ENCODE assay signal across 8 cellular contexts in genomic region chr3:168096210-168096795, GRCh38. TPM values are rescaled to one million over a fixed set of nuclear protein-coding genes. Genes with fewer than 3 reads are reported as not detected.
A peak's percentile ranks its signal among the peaks of the same experiment; 100 is the strongest.
DNase-seq lines count a peak whose midpoint lies in the region; ATAC-seq and TF ChIP-seq lines count a peak whose summit lies in the region.

No MANE protein-coding gene starts in this region.

- TF ChIP-seq CTCF in Caco-2 (IDR thresholded peaks at IDR 0.05; ENCODE audit: insufficient read depth in 1 of 2, low read depth in 1 of 2, low read length in 1 of 2, severe bottlenecking in 1 of 2, unreplicated experiment in 1 of 2), result no peak
- TF ChIP-seq CTCF in fibroblast of mammary gland (conservative IDR thresholded peaks at IDR 0.05; ENCODE audit: control insufficient read depth, insufficient read depth, low read depth, low read length), result no peak

- H3K27me3 Mint-ChIP-seq in Caco-2 (ENCODE audit: insufficient read depth, unreplicated experiment) (no peaks in the 10 kb centered on the region), naive B cell (no peaks in the 10 kb centered on the region)

- intact Hi-C loops in Caco-2 (cut with micrococcal nuclease; ENCODE audit: unreplicated experiment), result no loop called here
- intact Hi-C loops in aorta (cut with DNase I), result loop anchor here (5.0 to 10.0 kb wide), 3 partner anchors 44 to 1668 kb away; partner anchors contain the start of genes ACTRT3 (in 1 of the 2) and TERC (in 1 of the 2)

- H3K9me3 Mint-ChIP-seq in Caco-2 (ENCODE audit: unreplicated experiment) (no peaks in the 10 kb centered on the region), naive B cell (peaks cover 0 to 4% (median 0%) of the 10 kb centered on the region in 7 donors)

- ATAC-seq in GM19324 (IDR thresholded peaks at IDR 0.05; ENCODE audit: low FRiP score, unreplicated experiment) (peak; percentile 0), HG03439 (IDR thresholded peaks at IDR 0.05; ENCODE audit: unreplicated experiment) (peak; percentile 6), naive B cell (ENCODE audit: low read depth in 2 of 2) (peak; percentile 26 to 32), aorta (ENCODE audit: low FRiP score) (peak; percentile 79)

- WGBS in aorta, 2 donors, result 0 to 1% methylated on average over 18 of the region's 18 CpGs

- H3K9me3 ChIP-seq in Caco-2 (no peaks in the 10 kb centered on the region), aorta (ENCODE audit: control insufficient read depth, low read length) (no peaks in the 10 kb centered on the region)

- peak overlapping the region; percentile 88 for H3K4me3 Mint-ChIP-seq in Caco-2 (ENCODE audit: unreplicated experiment)
- H3K4me3 Mint-ChIP-seq in naive B cell, result peak overlapping the region; percentile 88 to 99 (median 95)

- H3K4me1 Mint-ChIP-seq in Caco-2 (ENCODE audit: low read depth, unreplicated experiment), result peaks cover 6% of the 10 kb centered on the region
- peaks cover 5 to 18% (median 8%) of the 10 kb centered on the region in 3 donors for H3K4me1 Mint-ChIP-seq in naive B cell

- H3K27ac ChIP-seq in aorta (ENCODE audit: low read depth in 1 of 2, low read length in 2 of 2), result peak overlapping the region in 1 of 2 donors; percentile 59

- no peaks in the 10 kb centered on the region for H3K27me3 ChIP-seq in Caco-2 (replicated peaks; ENCODE audit: control insufficient read depth, insufficient read depth, low read length)
- H3K27me3 ChIP-seq in aorta (ENCODE audit: control insufficient read depth in 1 of 2, insufficient read depth in 2 of 2, low read length in 1 of 2), result no peaks in the 10 kb centered on the region

- BruUV-seq in Caco-2 (replicated peaks; lab: Mats Ljungman, UMichigan), result no TSS peak

- H3K4me1 ChIP-seq in Caco-2 (peaks cover 20% of the 10 kb centered on the region), aorta (ENCODE audit: control insufficient read depth in 1 of 2, insufficient read depth in 2 of 2, low read length in 2 of 2) (peaks cover 0 to 3% of the 10 kb centered on the region in 2 donors)

- CTCF ChIA-PET in Caco-2 (lab: Charles Lee), result no interaction called here

- H3K36me3 Mint-ChIP-seq in Caco-2 (ENCODE audit: insufficient read depth, unreplicated experiment) (peaks cover 12% of the 10 kb centered on the region), naive B cell (no peaks in the 10 kb centered on the region)

- H3K27ac Mint-ChIP-seq in Caco-2 (ENCODE audit: unreplicated experiment), result peak overlapping the region; percentile 70
- H3K27ac Mint-ChIP-seq in naive B cell, result peak overlapping the region; percentile 84 to 99 (median 95)

- H3K4me3 ChIP-seq in Caco-2 (ENCODE audit: low read depth, low read length) (peak overlapping the region; percentile 86), fibroblast of mammary gland (ENCODE audit: control insufficient read depth, low read depth, low read length) (peak overlapping the region; percentile 72), aorta (ENCODE audit: low read length in 2 of 2) (peak overlapping the region; percentile 39 to 57)

- DNase-seq in Caco-2 (peak; percentile 62 to 79), NCI-H345 treated with DMSO at 0.1 percent for 48 hours (lab: John Stamatoyannopoulos, UW; ENCODE audit: unreplicated experiment) (peak; percentile 46), fibroblast of mammary gland (ENCODE audit: low read depth) (peak; percentile 91), naive B cell (no peak), aorta (peak; percentile 70 to 83)
- DNase-seq in activated CD4-positive, alpha-beta T cell treated with anti-CD3 and anti-CD28 coated beads, Interleukin-2, amount 50 U/mL, for 48 hours, result peak; percentile 1 to 19

- H3K36me3 ChIP-seq in Caco-2 (ENCODE audit: control insufficient read depth, insufficient read depth, low read length), result no peaks in the 10 kb centered on the region
- H3K36me3 ChIP-seq in aorta (ENCODE audit: control insufficient read depth in 1 of 2, insufficient read depth in 2 of 2, low read length in 1 of 2), result no peaks in the 10 kb centered on the region

- POLR2A ChIA-PET in Caco-2 (lab: Charles Lee), result interaction anchor here (0.6 kb wide), 1 partner anchor 328 kb away, joined by 3 read pairs; no protein-coding TSS in a partner anchor

RNA-seq across cellular contexts. Expression of gene GOLIM4, which starts 0.6 kb away (rescaled TPM):
- total RNA-seq in Caco-2 (2022) (17.4 and 19.4 TPM in 2 replicates), aorta (10 to 100 TPM; 44.6 to 48.8 TPM)
- polyA plus RNA-seq in naive B cell (ENCODE audit: low read depth in 6 of 6) (1 to 10 TPM in 5 of 6 donors, under 1 TPM in 1; 0.32 to 3.3 (median 1.9) TPM), aorta (10 to 100 TPM; 20.5 to 21.2 TPM)

Comparison
In these comparisons a context has a peak if more than half of its experiments do, and no peak if none do; other contexts are left out.
1. ATAC-seq: peak in every context shown above with its lines; median percentile 79 in aorta; 29 in naive B cell; 6 in HG03439; 0 in GM19324.